ENCODE assay signal across 11 cellular contexts in the genomic region with DNA sequence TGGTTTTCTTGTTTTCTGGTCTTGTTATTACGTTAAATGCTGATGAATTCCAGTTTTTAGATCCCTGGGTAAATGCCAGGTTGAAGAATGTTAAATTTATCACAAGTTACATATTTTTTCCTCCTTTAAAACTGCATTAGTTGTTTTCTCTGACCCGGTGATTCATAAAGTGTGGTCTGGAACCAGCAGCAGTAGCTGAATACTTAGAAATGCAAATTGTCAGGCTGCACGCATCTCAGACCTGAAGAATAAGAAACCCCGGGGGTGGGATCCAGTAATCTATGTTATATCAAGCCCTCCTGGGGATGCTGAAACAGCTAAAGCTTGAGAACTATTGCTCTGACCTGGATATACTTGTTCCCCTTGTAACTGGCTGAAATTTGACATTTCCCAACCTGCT.
DNase-seq lines count a peak whose midpoint lies in the region; ATAC-seq lines count a peak whose summit lies in the region.
"Had no signal": no experiment of that assay in that cellular context is flagged by ENCODE, and none has a peak within 500 bp of the region (broad histone marks: within the 10 kb centered on the region; RNA-seq: fewer than 3 reads in every experiment).

No MANE protein-coding gene starts in this region.

- peak; percentile 87 for ATAC-seq in HG02798 (IDR thresholded peaks at IDR 0.05; ENCODE audit: poor library complexity, unreplicated experiment)

- no peaks in the 10 kb centered on the region for H4K20me1 ChIP-seq in Karpas-422 (ENCODE audit: insufficient read depth, low read depth, low read length)
- H4K20me1 ChIP-seq: BLaER1 treated with 17β-estradiol and CSF1 and Interleukin-3, amounts not matched to agents 10 nM and 100 nM had no signal

- no peaks in the 10 kb centered on the region for H3K9me2 ChIP-seq in Karpas-422 (replicated peaks; ENCODE audit: insufficient read depth, low read length)

- H3K4me2 ChIP-seq in Karpas-422 (ENCODE audit: low read depth, low read length, poor library complexity, severe bottlenecking), result peak overlapping the region; percentile 69
- H3K4me2 ChIP-seq: BLaER1 treated with 17β-estradiol and CSF1 and Interleukin-3, amounts not matched to agents 10 nM and 100 nM had no signal

- H3K9me3 ChIP-seq in Karpas-422 (ENCODE audit: low read length), result no peaks in the 10 kb centered on the region

- peak; percentile 3 for DNase-seq in stimulated activated CD4-positive, alpha-beta T cell treated with anti-CD3 and anti-CD28 coated beads, Interleukin-1b, Interleukin-23, amount 100 ng/mL, for 48 hours
- DNase-seq in stimulated activated CD4-positive, alpha-beta T cell treated with anti-CD3 and anti-CD28 coated beads, Interleukin-2, amount 100 ng/mL, for 24 hours, result no peak
- peak; percentile 85 for DNase-seq in Karpas-422
- DNase-seq in stromal cell of bone marrow (ENCODE audit: low read depth), result peak; percentile 72
- no peak for DNase-seq in NOMO-1 (lab: John Stamatoyannopoulos, UW; ENCODE audit: unreplicated experiment in 2 of 2)
- no peak for DNase-seq in NCI-H1105 (lab: John Stamatoyannopoulos, UW)
- DNase-seq in NCI-H446 (lab: John Stamatoyannopoulos, UW), result no peak
- DNase-seq: HCEC 1CT had no signal

- no peak overlapping the region for H2AFZ ChIP-seq in Karpas-422 (ENCODE audit: low read length)
- H2AFZ ChIP-seq: parathyroid adenoma had no signal

- H3K4me1 ChIP-seq in Karpas-422 (ENCODE audit: low read length), result peaks cover 83% of the 10 kb centered on the region

- H3K4me3 ChIP-seq in Karpas-422 (ENCODE audit: low read length), result peak overlapping the region; percentile 57
- H3K4me3 ChIP-seq: BLaER1 treated with 17β-estradiol and CSF1 and Interleukin-3, amounts not matched to agents 10 nM and 100 nM had no signal

- H3K79me2 ChIP-seq in Karpas-422 (ENCODE audit: low read length), result no peaks in the 10 kb centered on the region

- peak overlapping the region; percentile 69 for H3K9ac ChIP-seq in Karpas-422 (ENCODE audit: low read length)
- H3K9ac ChIP-seq: BLaER1 treated with 17β-estradiol and CSF1 and Interleukin-3, amounts not matched to agents 10 nM and 100 nM; parathyroid adenoma had no signal

- H3K27ac ChIP-seq in Karpas-422 (ENCODE audit: low read length), result peak overlapping the region; percentile 99
- H3K27ac ChIP-seq: BLaER1 treated with 17β-estradiol and CSF1 and Interleukin-3, amounts not matched to agents 10 nM and 100 nM had no signal

- no peaks in the 10 kb centered on the region for H3K36me3 ChIP-seq in Karpas-422 (ENCODE audit: insufficient read depth, low read length)
- H3K36me3 ChIP-seq: BLaER1 treated with 17β-estradiol and CSF1 and Interleukin-3, amounts not matched to agents 10 nM and 100 nM had no signal

- H3K27me3 ChIP-seq in Karpas-422 (ENCODE audit: low read length), result no peaks in the 10 kb centered on the region
- H3K27me3 ChIP-seq: BLaER1 treated with 17β-estradiol and CSF1 and Interleukin-3, amounts not matched to agents 10 nM and 100 nM had no signal

Comparison
In these comparisons a context has a peak if more than half of its experiments do, and no peak if none do; other contexts are left out.
1. DNase-seq: peak in stimulated activated CD4-positive, alpha-beta T cell treated with anti-CD3 and anti-CD28 coated beads, Interleukin-1b, Interleukin-23, amount 100 ng/mL, for 48 hours (single experiment), Karpas-422 (single experiment) and stromal cell of bone marrow (single experiment); none in stimulated activated CD4-positive, alpha-beta T cell treated with anti-CD3 and anti-CD28 coated beads, Interleukin-2, amount 100 ng/mL, for 24 hours (0 of 2), NOMO-1 (0 of 2), NCI-H1105 (single experiment) and NCI-H446 (0 of 2).